Comparison of ENCODE assay signal across 8 cellular contexts in the genomic region with DNA sequence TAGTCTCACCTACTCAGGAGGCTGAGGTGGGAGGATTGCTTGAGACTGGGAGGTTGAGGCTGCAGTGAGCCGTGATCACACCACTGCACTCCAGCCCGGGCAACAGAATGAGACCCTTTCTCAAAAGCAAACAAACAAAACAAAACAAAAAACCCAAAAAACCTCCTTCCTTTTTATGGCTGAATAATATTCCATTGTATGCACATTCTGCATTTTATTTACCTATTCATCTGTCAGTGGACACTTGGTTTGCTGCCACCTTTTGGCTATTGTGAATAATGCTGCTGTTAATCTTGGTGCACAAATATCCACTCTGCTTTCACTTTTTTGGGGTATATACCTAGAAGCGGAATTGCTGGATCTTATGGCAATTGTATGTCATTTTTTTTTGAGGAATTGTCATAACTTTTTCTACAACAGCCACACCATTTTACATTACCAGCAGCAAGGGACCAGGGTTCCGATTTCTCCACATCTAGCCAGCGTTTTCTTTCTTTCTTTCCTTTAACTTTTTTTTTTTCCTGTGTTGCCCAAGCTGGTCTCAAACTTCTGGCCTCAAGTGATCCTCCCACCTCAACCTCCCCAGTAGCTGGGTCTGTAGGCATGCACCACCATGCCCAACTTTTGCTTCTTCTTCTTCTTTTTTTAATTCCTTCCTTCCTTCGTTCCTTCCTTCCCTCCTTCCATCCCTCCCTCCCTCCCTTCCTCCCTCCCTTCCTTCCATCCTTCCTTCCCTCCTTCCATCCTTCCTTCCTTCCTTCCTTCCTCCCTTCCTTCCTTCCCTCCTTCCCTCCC. TPM values are rescaled to one million over a fixed set of nuclear protein-coding genes. Genes with fewer than 3 reads are reported as not detected.
DNase-seq lines count a peak whose midpoint lies in the region; ATAC-seq and TF ChIP-seq lines count a peak whose summit lies in the region.

No MANE protein-coding gene starts in this region.

- WGBS in heart right ventricle, 2 donors, result 91 to 93% methylated on average over 6 of the region's 6 CpGs

- H3K27ac ChIP-seq in heart right ventricle, result no peak overlapping the region
- no peak overlapping the region for H3K27ac ChIP-seq in Peyer's patch
- no peak overlapping the region for H3K27ac ChIP-seq in upper lobe of right lung

- H3K4me3 ChIP-seq in heart right ventricle, result no peak overlapping the region
- no peak overlapping the region for H3K4me3 ChIP-seq in Peyer's patch
- H3K4me3 ChIP-seq in fibroblast of pulmonary artery (replicated peaks; ENCODE audit: low read depth, low read length), result no peak overlapping the region
- no peak overlapping the region for H3K4me3 ChIP-seq in upper lobe of right lung

- intact Hi-C loops in heart right ventricle (cut with DNase I) (loop anchor here in 2 of 10 donors (5.0 to 10.0 kb wide), 3 partner anchors 37 to 227 kb away; a partner anchor contains a TSS), cardiac septum (cut with DNase I) (no loop called here), upper lobe of right lung (cut with DNase I) (no loop called here)

- DNase-seq in heart right ventricle (no peak), cardiac septum (ENCODE audit: low spot score) (no peak), Peyer's patch (no peak), fibroblast of pulmonary artery (ENCODE audit: low read depth) (peak; percentile 55), upper lobe of right lung (no peak), NCI-H1694 (lab: John Stamatoyannopoulos, UW) (no peak), mucosa of gallbladder (ENCODE audit: low spot score) (no peak)

- H3K36me3 ChIP-seq in heart right ventricle, result no peaks in the 10 kb centered on the region
- no peaks in the 10 kb centered on the region for H3K36me3 ChIP-seq in Peyer's patch
- H3K36me3 ChIP-seq in upper lobe of right lung, result no peaks in the 10 kb centered on the region

- TF ChIP-seq CTCF in heart right ventricle (IDR thresholded peaks at IDR 0.05) (peak; percentile 9 to 66 (median 48)), Peyer's patch (IDR thresholded peaks at IDR 0.05) (peak in 4 of 6 experiments; percentile 48 to 71 (median 67)), fibroblast of pulmonary artery (IDR thresholded peaks at IDR 0.05; ENCODE audit: low read length, missing control alignments) (peak; percentile 75), upper lobe of right lung (IDR thresholded peaks at IDR 0.05) (peak; percentile 57)

- H3K27me3 ChIP-seq in heart right ventricle (peaks cover 0 to 27% (median 15%) of the 10 kb centered on the region in 7 donors), Peyer's patch (peaks cover 0 to 4% of the 10 kb centered on the region in 2 donors), upper lobe of right lung (peaks cover 31% of the 10 kb centered on the region)

- ATAC-seq in heart right ventricle (no peak), upper lobe of right lung (no peak), HG02852 (IDR thresholded peaks at IDR 0.05; ENCODE audit: unreplicated experiment) (no peak)

- H3K4me1 ChIP-seq in heart right ventricle (no peaks in the 10 kb centered on the region), Peyer's patch (no peaks in the 10 kb centered on the region), upper lobe of right lung (no peaks in the 10 kb centered on the region)

- TF ChIP-seq POLR2A in Peyer's patch (IDR thresholded peaks at IDR 0.05), result no peak

- peaks cover 0 to 14% (median 6%) of the 10 kb centered on the region in 11 donors for H3K9me3 ChIP-seq in heart right ventricle
- H3K9me3 ChIP-seq in Peyer's patch, result peaks cover 0 to 6% (median 3%) of the 10 kb centered on the region in 4 donors
- no peaks in the 10 kb centered on the region for H3K9me3 ChIP-seq in upper lobe of right lung

RNA-seq across cellular contexts. Expression of a gene that starts 30.6 kb away (rescaled TPM):
- total RNA-seq in heart right ventricle, result 100 to 1,000 TPM; 137 to 295 (median 192) TPM
- 100 to 1,000 TPM in 1 of 2 donors, 10 to 100 TPM in 1; 69.1 to 274 TPM for polyA plus RNA-seq in heart right ventricle
- total RNA-seq in cardiac septum, result 157 TPM
- total RNA-seq in Peyer's patch, result not detected
- not detected for total RNA-seq in upper lobe of right lung
- not detected for total RNA-seq in mucosa of gallbladder

Comparison
In these comparisons a context has a peak if more than half of its experiments do, and no peak if none do; other contexts are left out.
1. RNA of a gene that starts 30.6 kb away (total RNA-seq): 137 to 295 TPM in heart right ventricle and 157 TPM in cardiac septum (single experiment); not detected in upper lobe of right lung (single experiment), not detected in Peyer's patch and not detected in mucosa of gallbladder (single experiment); every median in the first group is over 100 times any median in the second.
2. Peak in every context shown above with its lines, with median percentiles within 50 percentile points of each other: CTCF ChIP-seq.